Comparison of ENCODE assay signal across 8 cellular contexts in genomic region chr9:70229579-70229978, GRCh38. TPM values are rescaled to one million over a fixed set of nuclear protein-coding genes. Genes with fewer than 3 reads are reported as not detected.
DNase-seq lines count a peak whose midpoint lies in the region; ATAC-seq and TF ChIP-seq lines count a peak whose summit lies in the region.

No MANE protein-coding gene starts in this region.

- no peaks in the 10 kb centered on the region for H3K27me3 Mint-ChIP-seq in progenitor cell of endocrine pancreas

- H3K36me3 Mint-ChIP-seq in progenitor cell of endocrine pancreas (ENCODE audit: insufficient read depth), result peaks cover 10% of the 10 kb centered on the region

- ATAC-seq in HG03460 (IDR thresholded peaks at IDR 0.05; ENCODE audit: unreplicated experiment), result no peak

- no peak overlapping the region for H3K27ac Mint-ChIP-seq in progenitor cell of endocrine pancreas

- H3K9me3 Mint-ChIP-seq in progenitor cell of endocrine pancreas (ENCODE audit: low read depth), result peaks cover 13% of the 10 kb centered on the region

- H3K4me3 Mint-ChIP-seq in progenitor cell of endocrine pancreas (ENCODE audit: low read depth), result no peak overlapping the region

- DNase-seq in GM04504 (ENCODE audit: low read depth) (peak; percentile 20), NCI-H226 (peak; percentile 3), dermis blood vessel endothelial cell (peak; percentile 43), progenitor cell of endocrine pancreas (ENCODE audit: low spot score, unreplicated experiment) (no peak), posterior cingulate gyrus (no peak), hypothalamus (lab: John Stamatoyannopoulos, UW) (no peak)
- no peak for DNase-seq in activated CD4-positive, CD25-positive, alpha-beta regulatory T cell (lab: John Stamatoyannopoulos, UW)

- no peaks in the 10 kb centered on the region for H3K4me1 Mint-ChIP-seq in progenitor cell of endocrine pancreas (ENCODE audit: low read depth)

- peak; percentile 25 for TF ChIP-seq CTCF in progenitor cell of endocrine pancreas (IDR thresholded peaks at IDR 0.05; ENCODE audit: unreplicated experiment)

- intact Hi-C loops in posterior cingulate gyrus (cut with DNase I), result loop anchor here (5.0 kb wide), 1 partner anchor 257 kb away; no protein-coding TSS in a partner anchor

RNA-seq across cellular contexts. Expression of gene SMC5, which starts 29.2 kb away (rescaled TPM):
- total RNA-seq in dermis blood vessel endothelial cell (20.4 and 24.4 TPM in 2 replicates), progenitor cell of endocrine pancreas (39.6 and 42.8 TPM in 2 replicates)

Comparison
In these comparisons a context has a peak if more than half of its experiments do, and no peak if none do; other contexts are left out.
1. DNase-seq: peak in GM04504 (single experiment), NCI-H226 (single experiment) and dermis blood vessel endothelial cell (single experiment); none in progenitor cell of endocrine pancreas (single experiment), activated CD4-positive, CD25-positive, alpha-beta regulatory T cell (0 of 4), posterior cingulate gyrus (0 of 10) and hypothalamus (0 of 51).